In the genomic region with DNA sequence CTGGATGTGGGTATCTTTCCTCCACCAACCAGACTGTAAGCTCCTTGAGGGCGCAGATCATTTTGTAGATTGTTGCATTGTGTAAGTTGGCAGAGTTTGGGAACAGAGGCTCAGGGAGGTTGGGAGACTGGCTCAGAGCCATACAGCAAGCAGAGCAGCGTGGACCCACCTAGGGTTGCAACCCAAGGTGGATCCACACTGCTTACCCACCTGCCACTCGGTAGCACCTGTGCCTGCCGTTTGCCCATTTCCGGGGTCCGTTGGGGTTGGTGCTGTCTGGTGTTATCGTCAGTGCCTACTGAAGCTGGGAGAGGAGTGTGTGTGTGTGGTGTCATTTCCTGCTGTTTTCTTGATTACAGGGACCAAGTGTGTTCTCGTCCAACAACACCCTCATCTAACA, we compare ENCODE assay signal across 19 cellular contexts. TPM values are rescaled to one million over a fixed set of nuclear protein-coding genes. Genes with fewer than 3 reads are reported as not detected.
DNase-seq lines count a peak whose midpoint lies in the region; ATAC-seq and TF ChIP-seq lines count a peak whose summit lies in the region.
"Had no signal": no experiment of that assay in that cellular context is flagged by ENCODE, and none has a peak within 500 bp of the region (broad histone marks: within the 10 kb centered on the region; RNA-seq: fewer than 3 reads in every experiment).

No MANE protein-coding gene starts in this region.

- TF ChIP-seq POLR2A in IMR-90 (IDR thresholded peaks at IDR 0.05; ENCODE audit: low read depth, low read length) = no peak

- no peak for TF ChIP-seq RAD21 in IMR-90 (IDR thresholded peaks at IDR 0.05; ENCODE audit: low read length)

- peak overlapping the region; percentile 96 for H3K27ac ChIP-seq in DND-41 (ENCODE audit: low read length)
- no peak overlapping the region for H3K27ac ChIP-seq in IMR-90 (ENCODE audit: insufficient read depth, low read length)
- H3K27ac ChIP-seq: lower lobe of right lung had no signal

- peak overlapping the region in 1 of 2 experiments; percentile 29; a peak in 1 of 4 replicates for H4K8ac ChIP-seq in IMR-90 (ENCODE audit: low read depth in 2 of 2, low read length in 2 of 2)

- CTCF ChIA-PET in IMR-90 (lab: Yijun Ruan, JAX) = interaction anchor here (0.6 to 1.5 kb wide), 4 partner anchors 9 to 131 kb away, joined by 3 to 4 read pairs (median 3); no protein-coding TSS in a partner anchor

- dilution Hi-C loops in IMR-90 (cut with HindIII; ENCODE audit: low sequenced_read_pairs, unreplicated experiment) = no loop called here

- DNase-seq in DND-41 (peak; percentile 85), IMR-90 (no peak), chondrocyte (ENCODE audit: low spot score) (no peak), osteocyte (ENCODE audit: extremely low spot score, unreplicated experiment) (no peak), H7 (no peak), globus pallidus (ENCODE audit: low spot score) (no peak)
- DNase-seq in stimulated activated naive CD8-positive, alpha-beta T cell treated with anti-CD3 and anti-CD28 coated beads, Interleukin-15, amount 100 ng/mL, for 72 hours = no peak
- DNase-seq: activated B cell treated with CpG ODN at 0.5 μM for 24 hours; activated CD8-positive, alpha-beta memory T cell treated with anti-CD3 and anti-CD28 coated beads, Interleukin-2, amount 50 U/mL, for 4 hours; activated effector memory CD4-positive, alpha-beta T cell treated with anti-CD3 and anti-CD28 coated beads, Interleukin-2, amount 50 U/mL, for 16 hours; anterior cingulate cortex; heart right ventricle; NCI-H1105 treated with DMSO at 0.1 percent for 48 hours; NCI-H2081 treated with DMSO at 0.1 percent for 48 hours; occipital lobe; SHP77; T-cell had no signal

- H3K4me3 Mint-ChIP-seq in chondrocyte (ENCODE audit: unreplicated experiment) (no peak overlapping the region), osteocyte (ENCODE audit: unreplicated experiment) (no peak overlapping the region)
- H3K4me3 Mint-ChIP-seq in stimulated activated naive CD8-positive, alpha-beta T cell treated with anti-CD3 and anti-CD28 coated beads, Interleukin-15, amount 100 ng/mL, for 72 hours = no peak overlapping the region
- H3K4me3 Mint-ChIP-seq: activated B cell treated with CpG ODN at 0.5 μM for 24 hours, GM23338, T-cell had no signal

- H3K18ac ChIP-seq in IMR-90 (ENCODE audit: low read depth, low read length) = no peak overlapping the region

- no peak overlapping the region for H4K5ac ChIP-seq in IMR-90 (ENCODE audit: low read depth, low read length)

- POLR2A ChIA-PET in IMR-90 (lab: Charles Lee; ENCODE audit: unreplicated experiment) = no interaction called here

- no peak for TF ChIP-seq CTCF in DND-41 (IDR thresholded peaks at IDR 0.05; ENCODE audit: borderline replicate concordance, extremely low read depth, low read length, poor library complexity, severe bottlenecking)
- TF ChIP-seq CTCF in IMR-90 (conservative IDR thresholded peaks at IDR 0.05; ENCODE audit: low read depth, low read length) = no peak
- TF ChIP-seq CTCF in chondrocyte (IDR thresholded peaks at IDR 0.05) = no peak
- TF ChIP-seq CTCF in osteocyte (IDR thresholded peaks at IDR 0.05) = no peak

- no CpG with 5 or more reads among the region's 8 CpGs for WGBS in IMR-90 (ENCODE audit: extremely low coverage in 2 of 2, insufficient read length in 1 of 2), 2 experiments

- ATAC-seq in DND-41 (ENCODE audit: insufficient read depth, low read depth) = peak; percentile 83
- no peak for ATAC-seq in IMR-90 (ENCODE audit: low read depth)
- no peak for ATAC-seq in stimulated activated naive CD8-positive, alpha-beta T cell treated with anti-CD3 and anti-CD28 coated beads, Interleukin-15, amount 100 ng/mL, for 72 hours
- ATAC-seq: GM23338 had no signal

- H2BK120ac ChIP-seq in IMR-90 (ENCODE audit: low read depth, low read length) = no peak overlapping the region

- 0 out of 2 replicates have a peak overlapping the region, but pooled peaks have one; percentile 48 for H3K14ac ChIP-seq in IMR-90 (replicated peaks; ENCODE audit: low read depth, low read length)

- no peak overlapping the region for H2BK5ac ChIP-seq in IMR-90 (ENCODE audit: low read depth, low read length, poor library complexity, severe bottlenecking)

- H3K4me3 ChIP-seq in DND-41 (ENCODE audit: low read depth in 1 of 2, low read length in 2 of 2) = no peak overlapping the region; a peak in 1 of 4 replicates
- no peak overlapping the region for H3K4me3 ChIP-seq in IMR-90 (ENCODE audit: insufficient read depth, low read depth, low read length)
- no peak overlapping the region for H3K4me3 ChIP-seq in H7 (ENCODE audit: insufficient read depth, low read depth, low read length)
- H3K4me3 ChIP-seq: GM23338, heart right ventricle had no signal

- H3K4ac ChIP-seq in IMR-90 (ENCODE audit: low read depth, low read length) = peak overlapping the region; percentile 36; the same call in 1 of the 2 replicates

- H3K36me3 ChIP-seq in DND-41 (ENCODE audit: insufficient read depth, low read length) = peaks cover 45% of the 10 kb centered on the region
- peaks cover 55% of the 10 kb centered on the region for H3K36me3 ChIP-seq in IMR-90 (ENCODE audit: control insufficient read depth, insufficient read depth, low read length)
- peaks cover 15% of the 10 kb centered on the region for H3K36me3 ChIP-seq in H7 (replicated peaks; ENCODE audit: control insufficient read depth, insufficient read depth, low read length)

- H4K20me1 ChIP-seq in DND-41 (ENCODE audit: insufficient read depth, low read length) (no peaks in the 10 kb centered on the region), IMR-90 (ENCODE audit: insufficient read depth, low read length) (peaks cover 64% of the 10 kb centered on the region)

- H3K4me2 ChIP-seq in DND-41 (ENCODE audit: insufficient read depth, low read length) = peak overlapping the region; percentile 20
- H3K4me2 ChIP-seq in IMR-90 (ENCODE audit: low read depth, low read length) = no peak overlapping the region
- H3K4me2 ChIP-seq: GM23338 had no signal

- H3K4me1 Mint-ChIP-seq in chondrocyte (ENCODE audit: low read depth) (peaks cover 62% of the 10 kb centered on the region), osteocyte (ENCODE audit: unreplicated experiment) (peaks cover 69% of the 10 kb centered on the region)
- H3K4me1 Mint-ChIP-seq in stimulated activated naive CD8-positive, alpha-beta T cell treated with anti-CD3 and anti-CD28 coated beads, Interleukin-15, amount 100 ng/mL, for 72 hours = peaks cover 10% of the 10 kb centered on the region

- peak overlapping the region; percentile 72; the same call in 1 of the 2 replicates for H3K23ac ChIP-seq in IMR-90 (ENCODE audit: low read depth, low read length)

- H3K27me3 ChIP-seq in DND-41 (ENCODE audit: insufficient read depth, low read length, poor library complexity) = no peaks in the 10 kb centered on the region
- H3K27me3 ChIP-seq in IMR-90 (ENCODE audit: control insufficient read depth, insufficient read depth, low read length) = no peaks in the 10 kb centered on the region
- no peaks in the 10 kb centered on the region for H3K27me3 ChIP-seq in H7 (ENCODE audit: control insufficient read depth, insufficient read depth, low read length)
- H3K27me3 ChIP-seq: heart right ventricle had no signal

- H3K36me3 Mint-ChIP-seq in chondrocyte (ENCODE audit: low read depth) (peaks cover 10% of the 10 kb centered on the region), osteocyte (ENCODE audit: unreplicated experiment) (peaks cover 17% of the 10 kb centered on the region)
- H3K36me3 Mint-ChIP-seq: T-cell had no signal

- intact Hi-C loops in IMR-90 (cut with micrococcal nuclease) = no loop called here

- H3K9me3 ChIP-seq in DND-41 (ENCODE audit: insufficient read depth, low read length, severe bottlenecking) (no peaks in the 10 kb centered on the region), IMR-90 (ENCODE audit: control insufficient read depth, insufficient read depth, low read length) (no peaks in the 10 kb centered on the region)
- H3K9me3 ChIP-seq: heart right ventricle, lower lobe of right lung had no signal

- H3K27me3 Mint-ChIP-seq in chondrocyte (ENCODE audit: low read depth) (no peaks in the 10 kb centered on the region), osteocyte (ENCODE audit: unreplicated experiment) (no peaks in the 10 kb centered on the region)
- H3K27me3 Mint-ChIP-seq in stimulated activated naive CD8-positive, alpha-beta T cell treated with anti-CD3 and anti-CD28 coated beads, Interleukin-15, amount 100 ng/mL, for 72 hours = no peaks in the 10 kb centered on the region

- H3K9me3 Mint-ChIP-seq in chondrocyte (ENCODE audit: low read depth) = no peaks in the 10 kb centered on the region
- no peaks in the 10 kb centered on the region for H3K9me3 Mint-ChIP-seq in osteocyte (ENCODE audit: unreplicated experiment)
- H3K9me3 Mint-ChIP-seq in stimulated activated naive CD8-positive, alpha-beta T cell treated with anti-CD3 and anti-CD28 coated beads, Interleukin-15, amount 100 ng/mL, for 72 hours = no peaks in the 10 kb centered on the region
- H3K9me3 Mint-ChIP-seq: activated B cell treated with CpG ODN at 0.5 μM for 24 hours, GM23338, T-cell had no signal

- H2AK9ac ChIP-seq in IMR-90 (replicated peaks; ENCODE audit: low read depth, low read length, poor library complexity) = peak overlapping the region; percentile 35

- H3K9ac ChIP-seq in DND-41 (ENCODE audit: low read depth, low read length) = peak overlapping the region; percentile 54
- no peak overlapping the region for H3K9ac ChIP-seq in IMR-90 (ENCODE audit: low read depth, low read length)

- peaks cover 33 to 96% of the 10 kb centered on the region in 2 experiments for H3K79me1 ChIP-seq in IMR-90 (ENCODE audit: low read depth in 1 of 2, low read length in 2 of 2)

- peak overlapping the region; percentile 20; the same call in 1 of the 2 replicates for H2BK20ac ChIP-seq in IMR-90 (ENCODE audit: low read depth, low read length)

- H2AFZ ChIP-seq in DND-41 (ENCODE audit: low read depth, low read length) (peak overlapping the region; percentile 36), IMR-90 (replicated peaks; ENCODE audit: low read length, poor library complexity) (peak overlapping the region; percentile 19)
- H2AFZ ChIP-seq: GM23338 had no signal

- H2AK5ac ChIP-seq in IMR-90 (ENCODE audit: low read depth, low read length) = peak overlapping the region; percentile 69; the same call in 1 of the 2 replicates

- H3K56ac ChIP-seq in IMR-90 (ENCODE audit: extremely low read depth, insufficient read depth, low read length) = no peak overlapping the region

- no TSS peak for BruUV-seq in IMR-90 (replicated peaks; lab: Mats Ljungman, UMichigan)

- peak overlapping the region; percentile 13 for H3K27ac Mint-ChIP-seq in chondrocyte (ENCODE audit: unreplicated experiment)
- peak overlapping the region; percentile 80 for H3K27ac Mint-ChIP-seq in osteocyte (ENCODE audit: unreplicated experiment)
- no peak overlapping the region for H3K27ac Mint-ChIP-seq in stimulated activated naive CD8-positive, alpha-beta T cell treated with anti-CD3 and anti-CD28 coated beads, Interleukin-15, amount 100 ng/mL, for 72 hours
- H3K27ac Mint-ChIP-seq: activated B cell treated with CpG ODN at 0.5 μM for 24 hours, GM23338 had no signal

- peaks cover 60% of the 10 kb centered on the region for H3K79me2 ChIP-seq in DND-41 (ENCODE audit: insufficient read depth, low read length)

- peaks cover 49% of the 10 kb centered on the region for H3K9me1 ChIP-seq in IMR-90 (ENCODE audit: insufficient read depth, low read length)

- H3K4me1 ChIP-seq in DND-41 (ENCODE audit: insufficient read depth, low read length) = peaks cover 50% of the 10 kb centered on the region
- H3K4me1 ChIP-seq in IMR-90 (ENCODE audit: control insufficient read depth, insufficient read depth, low read length) = peaks cover 20% of the 10 kb centered on the region

- 0 out of 2 replicates have a peak overlapping the region, but pooled peaks have one; percentile 3 for H4K91ac ChIP-seq in IMR-90 (ENCODE audit: insufficient read depth, low read depth, low read length)

- in situ Hi-C loops in IMR-90 (cut with MboI; ENCODE audit: low sequenced_read_pairs) = loop anchor here (25.0 kb wide), 1 partner anchor 116 kb away; no protein-coding TSS in a partner anchor

- no peak overlapping the region for H2BK15ac ChIP-seq in IMR-90 (ENCODE audit: low read depth, low read length)

RNA-seq across cellular contexts. Expression of a gene that starts 19.0 kb away (rescaled TPM):
- 3.6 and 4.8 TPM in 2 replicates for total RNA-seq in IMR-90 (2012; rRNA removed)
- 8.5 and 13.6 TPM in 2 replicates for polyA plus RNA-seq in IMR-90 (2012; rRNA removed)
- polyA plus RNA-seq in IMR-90 (2012; cell fraction: cytosol; rRNA removed) = 4.7 and 9.3 TPM in 2 replicates
- 17.3 and 42.6 TPM in 2 replicates for polyA plus RNA-seq in IMR-90 (2012; cell fraction: nucleus; rRNA removed; ENCODE audit: low replicate concordance)
- 5.2 to 29.0 TPM (median 6.6 TPM) in 3 replicates for total RNA-seq in chondrocyte
- 14.6 and 17.5 TPM in 2 replicates for total RNA-seq in osteocyte
- 24.8 and 25.4 TPM in 2 replicates for total RNA-seq in H7 (2014; rRNA removed; shearing (Covaris generic))

Comparison
In these comparisons a context has a peak if more than half of its experiments do, and no peak if none do; other contexts are left out.
1. H3K27ac Mint-ChIP-seq: peak in chondrocyte (single experiment) and osteocyte (single experiment); none in stimulated activated naive CD8-positive, alpha-beta T cell treated with anti-CD3 and anti-CD28 coated beads, Interleukin-15, amount 100 ng/mL, for 72 hours (0 of 2).